ENCODE assay signal across 16 cellular contexts in the genomic region with DNA sequence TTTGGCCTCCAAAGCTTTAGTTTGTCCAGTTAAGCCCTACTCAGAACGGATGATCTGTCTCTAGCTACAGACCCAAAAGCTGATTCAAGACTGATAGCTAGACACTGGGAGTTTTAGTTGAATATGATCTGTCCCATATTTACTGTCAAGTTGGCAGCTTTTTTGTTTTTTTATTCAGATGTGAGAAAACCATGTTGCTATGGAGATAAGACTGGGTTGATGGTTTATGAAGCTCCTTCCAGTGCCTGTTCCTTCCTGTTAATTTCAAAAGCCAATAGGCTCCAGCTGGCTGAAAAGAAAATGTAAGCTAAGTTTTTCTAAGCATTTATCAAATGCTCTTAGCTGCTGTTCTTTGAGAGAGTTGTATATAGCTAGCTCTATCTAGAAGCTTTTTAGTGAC. TPM values are rescaled to one million over a fixed set of nuclear protein-coding genes. Genes with fewer than 3 reads are reported as not detected.
DNase-seq lines count a peak whose midpoint lies in the region; ATAC-seq and TF ChIP-seq lines count a peak whose summit lies in the region.
"Had no signal": no experiment of that assay in that cellular context is flagged by ENCODE, and none has a peak within 500 bp of the region (broad histone marks: within the 10 kb centered on the region; RNA-seq: fewer than 3 reads in every experiment).

No MANE protein-coding gene starts in this region.

- H2AFZ ChIP-seq in Karpas-422 (ENCODE audit: low read length), result no peak overlapping the region
- H2AFZ ChIP-seq: hepatocyte had no signal

- H3K4me3 Mint-ChIP-seq in HFFc6, result no peak overlapping the region
- no peak overlapping the region for H3K4me3 Mint-ChIP-seq in chondrocyte (ENCODE audit: unreplicated experiment)
- no peak overlapping the region for H3K4me3 Mint-ChIP-seq in mesothelial cell of epicardium

- no peak overlapping the region for H3K9ac ChIP-seq in Karpas-422 (ENCODE audit: low read length)

- H3K4me3 ChIP-seq in Karpas-422 (ENCODE audit: low read length), result no peak overlapping the region
- H3K4me3 ChIP-seq: hepatocyte, pancreas, spleen had no signal

- peaks cover 10% of the 10 kb centered on the region for H3K4me1 ChIP-seq in Karpas-422 (ENCODE audit: low read length)

- H3K27me3 ChIP-seq in Karpas-422 (ENCODE audit: low read length), result no peaks in the 10 kb centered on the region
- H3K27me3 ChIP-seq: hepatocyte, pancreas, spleen had no signal

- H3K9me2 ChIP-seq in Karpas-422 (replicated peaks; ENCODE audit: insufficient read depth, low read length), result no peaks in the 10 kb centered on the region

- peaks cover 19% of the 10 kb centered on the region for H3K79me2 ChIP-seq in Karpas-422 (ENCODE audit: low read length)

- H3K4me1 Mint-ChIP-seq in HFFc6 (ENCODE audit: low read depth), result peaks cover 28% of the 10 kb centered on the region
- H3K4me1 Mint-ChIP-seq in chondrocyte (ENCODE audit: low read depth), result peaks cover 30% of the 10 kb centered on the region
- H3K4me1 Mint-ChIP-seq in mesothelial cell of epicardium, result peaks cover 19% of the 10 kb centered on the region

- H3K4me2 ChIP-seq in Karpas-422 (ENCODE audit: low read depth, low read length, poor library complexity, severe bottlenecking), result no peak overlapping the region
- H3K4me2 ChIP-seq: hepatocyte had no signal

- DNase-seq in HFFc6, result peak; percentile 20
- DNase-seq in chondrocyte (ENCODE audit: low spot score), result no peak
- DNase-seq in mesothelial cell of epicardium (ENCODE audit: low spot score in 2 of 2, unreplicated experiment in 2 of 2), result no peak
- DNase-seq in stimulated activated naive CD4-positive, alpha-beta T cell treated with Interleukin-2 at 50 U/mL for 16 hours (lab: John Stamatoyannopoulos, UW), result no peak
- no peak for DNase-seq in SKM-1 treated with dmso at 0.1 percent for 144 hours (lab: John Stamatoyannopoulos, UW; ENCODE audit: unreplicated experiment)
- DNase-seq in Karpas-422, result no peak
- DNase-seq: activated T-cell treated with anti-CD3 and anti-CD28 coated beads for 4 hours, DMS 273 treated with DMSO at 0.1 percent for 48 hours, NCI-H1417 treated with DMSO at 0.1 percent for 48 hours, NCI-H345, pancreas, Right ventricle myocardium superior, spleen had no signal

- no peak for TF ChIP-seq CTCF in 22Rv1 (IDR thresholded peaks at IDR 0.05)
- TF ChIP-seq CTCF in HFFc6 (IDR thresholded peaks at IDR 0.05), result no peak
- TF ChIP-seq CTCF in chondrocyte (IDR thresholded peaks at IDR 0.05), result no peak
- no peak for TF ChIP-seq CTCF in mesothelial cell of epicardium (IDR thresholded peaks at IDR 0.05; ENCODE audit: unreplicated experiment)

- H3K9me3 ChIP-seq in Karpas-422 (ENCODE audit: low read length), result no peaks in the 10 kb centered on the region
- H3K9me3 ChIP-seq: pancreas, spleen had no signal

- no peak for ATAC-seq in HG02642 (IDR thresholded peaks at IDR 0.05; ENCODE audit: poor library complexity, unreplicated experiment)
- ATAC-seq: pancreas had no signal

- H3K27ac ChIP-seq in 22Rv1 (peak overlapping the region; percentile 79; the same call in 1 of the 2 replicates), Karpas-422 (ENCODE audit: low read length) (no peak overlapping the region)
- H3K27ac ChIP-seq: hepatocyte, pancreas, spleen had no signal

- H3K27ac Mint-ChIP-seq in HFFc6 (peak overlapping the region; percentile 63), chondrocyte (ENCODE audit: unreplicated experiment) (peak overlapping the region; percentile 85), mesothelial cell of epicardium (peak overlapping the region; percentile 22)

- H3K27me3 Mint-ChIP-seq in HFFc6 (ENCODE audit: insufficient read depth) (0 out of 2 replicates have a peak, but pooled peaks cover 2% of the 10 kb centered on the region), chondrocyte (ENCODE audit: low read depth) (no peaks in the 10 kb centered on the region), mesothelial cell of epicardium (ENCODE audit: low read depth) (no peaks in the 10 kb centered on the region)

- peaks cover 15% of the 10 kb centered on the region; the same call in 1 of the 2 replicates for H3K36me3 ChIP-seq in Karpas-422 (ENCODE audit: insufficient read depth, low read length)

- peaks cover 37% of the 10 kb centered on the region for H3K36me3 Mint-ChIP-seq in HFFc6 (ENCODE audit: low read depth)
- H3K36me3 Mint-ChIP-seq in chondrocyte (ENCODE audit: low read depth), result peaks cover 15% of the 10 kb centered on the region
- H3K36me3 Mint-ChIP-seq in mesothelial cell of epicardium, result peaks cover 24% of the 10 kb centered on the region

- H3K9me3 Mint-ChIP-seq in HFFc6 (no peaks in the 10 kb centered on the region), chondrocyte (ENCODE audit: low read depth) (no peaks in the 10 kb centered on the region), mesothelial cell of epicardium (no peaks in the 10 kb centered on the region)

- peaks cover 16% of the 10 kb centered on the region for H4K20me1 ChIP-seq in Karpas-422 (ENCODE audit: insufficient read depth, low read depth, low read length)

RNA-seq across cellular contexts. Expression of a gene that starts 4.7 kb away (rescaled TPM):
- 100 to 1,000 TPM; 530 to 650 (median 609) TPM for total RNA-seq in HFFc6 (2021; fragmentation: NEBNext Ultra II Directional; extraction: Animal tissue kit (Norgen Biotek cat#: 25700))
- total RNA-seq in chondrocyte (317 to 550 TPM (median 322 TPM) in 3 replicates), mesothelial cell of epicardium (249 to 260 TPM (median 258 TPM) in 3 replicates)
- total RNA-seq in Karpas-422 (2014; rRNA removed; shearing (Covaris generic); ENCODE audit: low replicate concordance), result 237 and 308 TPM in 2 replicates

RNA-seq across cellular contexts. Expression of a gene that starts 28.4 kb away (rescaled TPM):
- 10 to 100 TPM; 26.0 to 30.7 (median 27.4) TPM for total RNA-seq in HFFc6 (2021; fragmentation: NEBNext Ultra II Directional; extraction: Animal tissue kit (Norgen Biotek cat#: 25700))
- 16.2 to 22.9 TPM (median 19.8 TPM) in 3 replicates for total RNA-seq in chondrocyte
- 28.5 to 29.1 TPM (median 28.9 TPM) in 3 replicates for total RNA-seq in mesothelial cell of epicardium
- total RNA-seq in Karpas-422 (2014; rRNA removed; shearing (Covaris generic); ENCODE audit: low replicate concordance), result 26.3 and 31.5 TPM in 2 replicates

RNA-seq across cellular contexts. Expression of a gene that starts 31.0 kb away (rescaled TPM):
- total RNA-seq in HFFc6 (2021; fragmentation: NEBNext Ultra II Directional; extraction: Animal tissue kit (Norgen Biotek cat#: 25700)), result 100 to 1,000 TPM; 232 to 247 (median 238) TPM
- total RNA-seq in chondrocyte, result 108 to 150 TPM (median 113 TPM) in 3 replicates
- total RNA-seq in mesothelial cell of epicardium, result 197 to 203 TPM (median 199 TPM) in 3 replicates
- total RNA-seq in Karpas-422 (2014; rRNA removed; shearing (Covaris generic); ENCODE audit: low replicate concordance), result 158 and 213 TPM in 2 replicates

RNA-seq across cellular contexts. Expression of a gene that starts 33.6 kb away (rescaled TPM):
- total RNA-seq in HFFc6 (2021; fragmentation: NEBNext Ultra II Directional; extraction: Animal tissue kit (Norgen Biotek cat#: 25700)), result 100 to 1,000 TPM; 145 to 203 (median 158) TPM
- 136 to 138 TPM (median 136 TPM) in 3 replicates for total RNA-seq in chondrocyte
- total RNA-seq in mesothelial cell of epicardium, result 150 to 160 TPM (median 151 TPM) in 3 replicates
- 59.8 and 65.5 TPM in 2 replicates for total RNA-seq in Karpas-422 (2014; rRNA removed; shearing (Covaris generic); ENCODE audit: low replicate concordance)

RNA-seq across cellular contexts. Expression of a gene that starts 54.3 kb away (rescaled TPM):
- total RNA-seq in HFFc6 (2021; fragmentation: NEBNext Ultra II Directional; extraction: Animal tissue kit (Norgen Biotek cat#: 25700)), result 10 to 100 TPM; 16.3 to 30.9 (median 24.0) TPM
- total RNA-seq in chondrocyte (17.6 to 18.8 TPM (median 18.0 TPM) in 3 replicates), mesothelial cell of epicardium (27.5 to 30.8 TPM (median 29.7 TPM) in 3 replicates)
- total RNA-seq in Karpas-422 (2014; rRNA removed; shearing (Covaris generic); ENCODE audit: low replicate concordance), result 18.7 and 21.9 TPM in 2 replicates

Comparison
In these comparisons a context has a peak if more than half of its experiments do, and no peak if none do; other contexts are left out.
1. H3K27ac Mint-ChIP-seq: peak in every context shown above with its lines; median percentile 85 in chondrocyte; 63 in HFFc6; 22 in mesothelial cell of epicardium.